Comparison of ENCODE assay signal across 1 cellular context in genomic region chr16:8741636-8742427, GRCh38.
TF ChIP-seq lines count a peak whose summit lies in the region.

No MANE protein-coding gene starts in this region.

TF ChIP-seq in HepG2, 621 proteins besides CTCF, POLR2A, EP300 and RAD21 (continued from another document):
- TF ChIP-seq, protein P1, sequence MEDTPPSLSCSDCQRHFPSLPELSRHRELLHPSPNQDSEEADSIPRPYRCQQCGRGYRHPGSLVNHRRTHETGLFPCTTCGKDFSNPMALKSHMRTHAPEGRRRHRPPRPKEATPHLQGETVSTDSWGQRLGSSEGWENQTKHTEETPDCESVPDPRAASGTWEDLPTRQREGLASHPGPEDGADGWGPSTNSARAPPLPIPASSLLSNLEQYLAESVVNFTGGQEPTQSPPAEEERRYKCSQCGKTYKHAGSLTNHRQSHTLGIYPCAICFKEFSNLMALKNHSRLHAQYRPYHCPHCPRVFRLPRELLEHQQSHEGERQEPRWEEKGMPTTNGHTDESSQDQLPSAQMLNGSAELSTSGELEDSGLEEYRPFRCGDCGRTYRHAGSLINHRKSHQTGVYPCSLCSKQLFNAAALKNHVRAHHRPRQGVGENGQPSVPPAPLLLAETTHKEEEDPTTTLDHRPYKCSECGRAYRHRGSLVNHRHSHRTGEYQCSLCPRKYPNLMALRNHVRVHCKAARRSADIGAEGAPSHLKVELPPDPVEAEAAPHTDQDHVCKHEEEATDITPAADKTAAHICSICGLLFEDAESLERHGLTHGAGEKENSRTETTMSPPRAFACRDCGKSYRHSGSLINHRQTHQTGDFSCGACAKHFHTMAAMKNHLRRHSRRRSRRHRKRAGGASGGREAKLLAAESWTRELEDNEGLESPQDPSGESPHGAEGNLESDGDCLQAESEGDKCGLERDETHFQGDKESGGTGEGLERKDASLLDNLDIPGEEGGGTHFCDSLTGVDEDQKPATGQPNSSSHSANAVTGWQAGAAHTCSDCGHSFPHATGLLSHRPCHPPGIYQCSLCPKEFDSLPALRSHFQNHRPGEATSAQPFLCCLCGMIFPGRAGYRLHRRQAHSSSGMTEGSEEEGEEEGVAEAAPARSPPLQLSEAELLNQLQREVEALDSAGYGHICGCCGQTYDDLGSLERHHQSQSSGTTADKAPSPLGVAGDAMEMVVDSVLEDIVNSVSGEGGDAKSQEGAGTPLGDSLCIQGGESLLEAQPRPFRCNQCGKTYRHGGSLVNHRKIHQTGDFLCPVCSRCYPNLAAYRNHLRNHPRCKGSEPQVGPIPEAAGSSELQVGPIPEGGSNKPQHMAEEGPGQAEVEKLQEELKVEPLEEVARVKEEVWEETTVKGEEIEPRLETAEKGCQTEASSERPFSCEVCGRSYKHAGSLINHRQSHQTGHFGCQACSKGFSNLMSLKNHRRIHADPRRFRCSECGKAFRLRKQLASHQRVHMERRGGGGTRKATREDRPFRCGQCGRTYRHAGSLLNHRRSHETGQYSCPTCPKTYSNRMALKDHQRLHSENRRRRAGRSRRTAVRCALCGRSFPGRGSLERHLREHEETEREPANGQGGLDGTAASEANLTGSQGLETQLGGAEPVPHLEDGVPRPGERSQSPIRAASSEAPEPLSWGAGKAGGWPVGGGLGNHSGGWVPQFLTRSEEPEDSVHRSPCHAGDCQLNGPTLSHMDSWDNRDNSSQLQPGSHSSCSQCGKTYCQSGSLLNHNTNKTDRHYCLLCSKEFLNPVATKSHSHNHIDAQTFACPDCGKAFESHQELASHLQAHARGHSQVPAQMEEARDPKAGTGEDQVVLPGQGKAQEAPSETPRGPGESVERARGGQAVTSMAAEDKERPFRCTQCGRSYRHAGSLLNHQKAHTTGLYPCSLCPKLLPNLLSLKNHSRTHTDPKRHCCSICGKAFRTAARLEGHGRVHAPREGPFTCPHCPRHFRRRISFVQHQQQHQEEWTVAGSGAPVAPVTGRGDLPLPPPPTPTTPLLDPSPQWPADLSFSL (CRISPR knock-in tag; IDR thresholded peaks at IDR 0.05), result no peak
- no peak for TF ChIP-seq ZNF333 (CRISPR knock-in tag; IDR thresholded peaks at IDR 0.05; ENCODE audit: borderline replicate concordance)
- no peak for TF ChIP-seq ZNF10 (CRISPR knock-in tag; IDR thresholded peaks at IDR 0.05; ENCODE audit: borderline replicate concordance, low read depth)
- TF ChIP-seq, protein P2, sequence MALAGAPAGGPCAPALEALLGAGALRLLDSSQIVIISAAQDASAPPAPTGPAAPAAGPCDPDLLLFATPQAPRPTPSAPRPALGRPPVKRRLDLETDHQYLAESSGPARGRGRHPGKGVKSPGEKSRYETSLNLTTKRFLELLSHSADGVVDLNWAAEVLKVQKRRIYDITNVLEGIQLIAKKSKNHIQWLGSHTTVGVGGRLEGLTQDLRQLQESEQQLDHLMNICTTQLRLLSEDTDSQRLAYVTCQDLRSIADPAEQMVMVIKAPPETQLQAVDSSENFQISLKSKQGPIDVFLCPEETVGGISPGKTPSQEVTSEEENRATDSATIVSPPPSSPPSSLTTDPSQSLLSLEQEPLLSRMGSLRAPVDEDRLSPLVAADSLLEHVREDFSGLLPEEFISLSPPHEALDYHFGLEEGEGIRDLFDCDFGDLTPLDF (CRISPR knock-in tag; IDR thresholded peaks at IDR 0.05), result no peak
- no peak for TF ChIP-seq TRIM24 (CRISPR knock-in tag; IDR thresholded peaks at IDR 0.05)
- TF ChIP-seq ZNF234 (CRISPR knock-in tag; conservative IDR thresholded peaks at IDR 0.05), result no peak
